In the genomic region with DNA sequence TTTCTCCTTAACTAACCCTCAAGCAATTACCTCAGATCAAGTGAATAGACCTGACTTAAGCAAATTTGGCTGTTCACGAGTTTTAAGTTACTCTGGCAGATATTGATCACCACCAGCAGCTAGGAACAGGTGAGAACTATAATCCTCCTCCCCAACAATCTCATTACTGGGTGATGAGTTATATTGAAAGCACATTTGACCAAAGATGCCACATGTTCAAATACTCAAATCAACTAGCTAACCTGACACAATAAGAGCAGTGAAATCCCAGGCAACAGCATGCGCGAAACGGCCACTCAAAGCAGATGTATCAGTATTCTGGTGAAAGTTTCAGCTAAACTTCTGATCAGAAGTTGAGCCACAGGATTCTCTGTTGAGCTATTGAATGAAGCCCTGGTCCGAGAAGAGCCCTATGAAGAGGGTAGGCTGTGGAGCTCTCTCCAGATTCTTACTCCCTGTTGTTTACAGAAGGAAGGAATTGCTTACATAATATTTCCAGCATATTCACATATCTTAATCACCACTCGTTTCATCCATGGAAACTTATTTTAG, we compare ENCODE assay signal across 10 cellular contexts. TPM values are rescaled to one million over a fixed set of nuclear protein-coding genes. Genes with fewer than 3 reads are reported as not detected.
DNase-seq lines count a peak whose midpoint lies in the region; ATAC-seq and TF ChIP-seq lines count a peak whose summit lies in the region.
"Had no signal": no experiment of that assay in that cellular context is flagged by ENCODE, and none has a peak within 500 bp of the region (broad histone marks: within the 10 kb centered on the region; RNA-seq: fewer than 3 reads in every experiment).

No MANE protein-coding gene starts in this region.

- H3K36me3 ChIP-seq in Peyer's patch = no peaks in the 10 kb centered on the region

- peaks cover 17% of the 10 kb centered on the region for H3K4me1 Mint-ChIP-seq in activated T-cell treated with anti-CD3 and anti-CD28 coated beads, Interleukin-2, amount 50 U/mL, for 24 hours (ENCODE audit: low read depth)
- H3K4me1 Mint-ChIP-seq in stimulated activated naive CD8-positive, alpha-beta T cell treated with anti-CD3 and anti-CD28 coated beads, Interleukin-15, Interleukin-2, amounts not matched to agents 100 ng/mL and 50 ng/mL, for 24 hours (ENCODE audit: low read depth) = peaks cover 26% of the 10 kb centered on the region

- no peaks in the 10 kb centered on the region for H3K27me3 Mint-ChIP-seq in activated T-cell treated with anti-CD3 and anti-CD28 coated beads, Interleukin-2, amount 50 U/mL, for 24 hours
- no peaks in the 10 kb centered on the region for H3K27me3 Mint-ChIP-seq in stimulated activated naive CD8-positive, alpha-beta T cell treated with anti-CD3 and anti-CD28 coated beads, Interleukin-15, Interleukin-2, amounts not matched to agents 100 ng/mL and 50 ng/mL, for 24 hours

- peaks cover 0 to 12% (median 5%) of the 10 kb centered on the region in 4 donors for H3K4me1 ChIP-seq in Peyer's patch

- H3K27ac ChIP-seq in Peyer's patch = peak overlapping the region in 1 of 4 donors; percentile 5

- peak overlapping the region; percentile 86 for H3K27ac Mint-ChIP-seq in activated T-cell treated with anti-CD3 and anti-CD28 coated beads, Interleukin-2, amount 50 U/mL, for 24 hours
- H3K27ac Mint-ChIP-seq in stimulated activated naive CD8-positive, alpha-beta T cell treated with anti-CD3 and anti-CD28 coated beads, Interleukin-15, Interleukin-2, amounts not matched to agents 100 ng/mL and 50 ng/mL, for 24 hours = peak overlapping the region; percentile 68

- H3K27me3 ChIP-seq in Peyer's patch = no peaks in the 10 kb centered on the region

- H3K9me3 Mint-ChIP-seq in activated T-cell treated with anti-CD3 and anti-CD28 coated beads, Interleukin-2, amount 50 U/mL, for 24 hours = no peaks in the 10 kb centered on the region
- H3K9me3 Mint-ChIP-seq in stimulated activated naive CD8-positive, alpha-beta T cell treated with anti-CD3 and anti-CD28 coated beads, Interleukin-15, Interleukin-2, amounts not matched to agents 100 ng/mL and 50 ng/mL, for 24 hours = no peaks in the 10 kb centered on the region

- TF ChIP-seq POLR2A in Peyer's patch (IDR thresholded peaks at IDR 0.05) = no peak

- no peaks in the 10 kb centered on the region for H3K36me3 Mint-ChIP-seq in activated T-cell treated with anti-CD3 and anti-CD28 coated beads, Interleukin-2, amount 50 U/mL, for 24 hours (ENCODE audit: low read depth)
- no peaks in the 10 kb centered on the region for H3K36me3 Mint-ChIP-seq in stimulated activated naive CD8-positive, alpha-beta T cell treated with anti-CD3 and anti-CD28 coated beads, Interleukin-15, Interleukin-2, amounts not matched to agents 100 ng/mL and 50 ng/mL, for 24 hours (ENCODE audit: low read depth)

- peak overlapping the region; percentile 14 for H3K4me3 Mint-ChIP-seq in activated T-cell treated with anti-CD3 and anti-CD28 coated beads, Interleukin-2, amount 50 U/mL, for 24 hours
- no peak overlapping the region for H3K4me3 Mint-ChIP-seq in stimulated activated naive CD8-positive, alpha-beta T cell treated with anti-CD3 and anti-CD28 coated beads, Interleukin-15, Interleukin-2, amounts not matched to agents 100 ng/mL and 50 ng/mL, for 24 hours

- no peaks in the 10 kb centered on the region for H3K9me3 ChIP-seq in Peyer's patch

- H3K4me3 ChIP-seq in Peyer's patch = no peak overlapping the region
- H3K4me3 ChIP-seq: K562 had no signal

- no peak for TF ChIP-seq CTCF in Peyer's patch (IDR thresholded peaks at IDR 0.05)

- peak; percentile 71 for ATAC-seq in HG02763 (IDR thresholded peaks at IDR 0.05; ENCODE audit: unreplicated experiment)
- ATAC-seq in SK-N-SH treated with all-trans-retinoic acid at 6 μM for 48 hours = peak; percentile 34

- no peak for DNase-seq in activated T-cell treated with anti-CD3 and anti-CD28 coated beads, Interleukin-2, amount 50 U/mL, for 24 hours
- no peak for DNase-seq in activated T-cell treated with anti-CD3 and anti-CD28 coated beads for 4 hours
- DNase-seq in SIG-M5 (lab: John Stamatoyannopoulos, UW) = no peak
- no peak for DNase-seq in HuH-7.5 (ENCODE audit: low spot score)
- DNase-seq in Peyer's patch = no peak
- DNase-seq: stimulated activated CD4-positive, alpha-beta T cell treated with anti-CD3 and anti-CD28 coated beads, Interleukin-4, amount 100 ng/mL, for 24 hours had no signal

TF ChIP-seq in SK-N-SH treated with all-trans-retinoic acid at 6 μM for 48 hours, 23 proteins besides CTCF, POLR2A, EP300 and RAD21:
- TF ChIP-seq ESRRG (CRISPR knock-in tag; IDR thresholded peaks at IDR 0.05) (no peak), TOX (CRISPR knock-in tag; IDR thresholded peaks at IDR 0.05; ENCODE audit: borderline replicate concordance) (no peak), RARB (CRISPR knock-in tag; IDR thresholded peaks at IDR 0.05) (no peak), ZFP30 (CRISPR knock-in tag; IDR thresholded peaks at IDR 0.05) (no peak), ZNF70 (CRISPR knock-in tag; IDR thresholded peaks at IDR 0.05) (no peak), BACH2 (CRISPR knock-in tag; IDR thresholded peaks at IDR 0.05; ENCODE audit: borderline replicate concordance) (no peak), CSRNP3 (CRISPR knock-in tag; IDR thresholded peaks at IDR 0.05) (no peak), ISL1 (CRISPR knock-in tag; IDR thresholded peaks at IDR 0.05) (no peak), ZFP3 (CRISPR knock-in tag; IDR thresholded peaks at IDR 0.05) (no peak), ZC3H10 (CRISPR knock-in tag; IDR thresholded peaks at IDR 0.05) (no peak), POU6F1 (CRISPR knock-in tag; IDR thresholded peaks at IDR 0.05; ENCODE audit: borderline replicate concordance, low read depth) (no peak)
- TF ChIP-seq, protein P1, sequence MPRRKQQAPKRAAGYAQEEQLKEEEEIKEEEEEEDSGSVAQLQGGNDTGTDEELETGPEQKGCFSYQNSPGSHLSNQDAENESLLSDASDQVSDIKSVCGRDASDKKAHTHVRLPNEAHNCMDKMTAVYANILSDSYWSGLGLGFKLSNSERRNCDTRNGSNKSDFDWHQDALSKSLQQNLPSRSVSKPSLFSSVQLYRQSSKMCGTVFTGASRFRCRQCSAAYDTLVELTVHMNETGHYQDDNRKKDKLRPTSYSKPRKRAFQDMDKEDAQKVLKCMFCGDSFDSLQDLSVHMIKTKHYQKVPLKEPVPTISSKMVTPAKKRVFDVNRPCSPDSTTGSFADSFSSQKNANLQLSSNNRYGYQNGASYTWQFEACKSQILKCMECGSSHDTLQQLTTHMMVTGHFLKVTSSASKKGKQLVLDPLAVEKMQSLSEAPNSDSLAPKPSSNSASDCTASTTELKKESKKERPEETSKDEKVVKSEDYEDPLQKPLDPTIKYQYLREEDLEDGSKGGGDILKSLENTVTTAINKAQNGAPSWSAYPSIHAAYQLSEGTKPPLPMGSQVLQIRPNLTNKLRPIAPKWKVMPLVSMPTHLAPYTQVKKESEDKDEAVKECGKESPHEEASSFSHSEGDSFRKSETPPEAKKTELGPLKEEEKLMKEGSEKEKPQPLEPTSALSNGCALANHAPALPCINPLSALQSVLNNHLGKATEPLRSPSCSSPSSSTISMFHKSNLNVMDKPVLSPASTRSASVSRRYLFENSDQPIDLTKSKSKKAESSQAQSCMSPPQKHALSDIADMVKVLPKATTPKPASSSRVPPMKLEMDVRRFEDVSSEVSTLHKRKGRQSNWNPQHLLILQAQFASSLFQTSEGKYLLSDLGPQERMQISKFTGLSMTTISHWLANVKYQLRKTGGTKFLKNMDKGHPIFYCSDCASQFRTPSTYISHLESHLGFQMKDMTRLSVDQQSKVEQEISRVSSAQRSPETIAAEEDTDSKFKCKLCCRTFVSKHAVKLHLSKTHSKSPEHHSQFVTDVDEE (CRISPR knock-in tag; IDR thresholded peaks at IDR 0.05) = no peak
- TF ChIP-seq, protein P2, sequence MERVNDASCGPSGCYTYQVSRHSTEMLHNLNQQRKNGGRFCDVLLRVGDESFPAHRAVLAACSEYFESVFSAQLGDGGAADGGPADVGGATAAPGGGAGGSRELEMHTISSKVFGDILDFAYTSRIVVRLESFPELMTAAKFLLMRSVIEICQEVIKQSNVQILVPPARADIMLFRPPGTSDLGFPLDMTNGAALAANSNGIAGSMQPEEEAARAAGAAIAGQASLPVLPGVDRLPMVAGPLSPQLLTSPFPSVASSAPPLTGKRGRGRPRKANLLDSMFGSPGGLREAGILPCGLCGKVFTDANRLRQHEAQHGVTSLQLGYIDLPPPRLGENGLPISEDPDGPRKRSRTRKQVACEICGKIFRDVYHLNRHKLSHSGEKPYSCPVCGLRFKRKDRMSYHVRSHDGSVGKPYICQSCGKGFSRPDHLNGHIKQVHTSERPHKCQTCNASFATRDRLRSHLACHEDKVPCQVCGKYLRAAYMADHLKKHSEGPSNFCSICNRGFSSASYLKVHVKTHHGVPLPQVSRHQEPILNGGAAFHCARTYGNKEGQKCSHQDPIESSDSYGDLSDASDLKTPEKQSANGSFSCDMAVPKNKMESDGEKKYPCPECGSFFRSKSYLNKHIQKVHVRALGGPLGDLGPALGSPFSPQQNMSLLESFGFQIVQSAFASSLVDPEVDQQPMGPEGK (CRISPR knock-in tag; IDR thresholded peaks at IDR 0.05; ENCODE audit: borderline replicate concordance) = no peak

RNA-seq across cellular contexts. Expression of gene CAV1, which starts 52.6 kb away (rescaled TPM):
- 10 to 100 TPM; 17.7 to 42.6 (median 27.6) TPM for total RNA-seq in Peyer's patch
